Comparison of ENCODE assay signal across 9 cellular contexts in the genomic region with DNA sequence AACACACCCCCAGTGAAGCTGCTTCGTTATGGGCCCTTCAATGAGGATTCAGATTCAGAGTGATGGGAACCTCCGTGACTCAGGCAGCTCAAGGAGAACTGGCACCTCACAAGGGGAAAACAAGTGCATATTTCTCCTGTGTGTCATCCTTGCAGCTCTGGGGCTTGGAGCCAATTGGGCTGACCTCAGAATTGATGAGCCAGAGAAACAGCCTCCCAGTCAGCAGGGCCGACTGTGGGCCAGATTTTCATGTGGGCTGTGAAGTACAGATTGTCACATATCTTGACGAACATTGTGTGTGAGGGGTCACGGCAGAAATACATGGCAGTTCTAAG.
DNase-seq lines count a peak whose midpoint lies in the region; ATAC-seq, FAIRE-seq and TF ChIP-seq lines count a peak whose summit lies in the region.
"Had no signal": no experiment of that assay in that cellular context is flagged by ENCODE, and none has a peak within 500 bp of the region (broad histone marks: within the 10 kb centered on the region; RNA-seq: fewer than 3 reads in every experiment).

No MANE protein-coding gene starts in this region.

- peaks cover 19% of the 10 kb centered on the region for H3K4me1 ChIP-seq in Caco-2
- H3K4me1 ChIP-seq in pancreas: peaks cover 0 to 8% (median 3%) of the 10 kb centered on the region in 3 donors

- H3K4me1 Mint-ChIP-seq in Caco-2 (ENCODE audit: low read depth, unreplicated experiment): peaks cover 13% of the 10 kb centered on the region

- H3K27ac ChIP-seq in RWPE1: peak overlapping the region; percentile 63
- H3K27ac ChIP-seq in pancreas: no peak overlapping the region

- H3K27me3 ChIP-seq in Caco-2 (replicated peaks; ENCODE audit: control insufficient read depth, insufficient read depth, low read length): no peaks in the 10 kb centered on the region
- H3K27me3 ChIP-seq in pancreas: no peaks in the 10 kb centered on the region

- H3K4me3 ChIP-seq in Caco-2 (ENCODE audit: low read depth, low read length): no peak overlapping the region
- H3K4me3 ChIP-seq in fibroblast of the aortic adventitia (ENCODE audit: low read depth, low read length): no peak overlapping the region
- H3K4me3 ChIP-seq in pancreas: no peak overlapping the region

- FAIRE-seq in pancreas (lab: Jason Lieb, UNC): no peak

- no peaks in the 10 kb centered on the region for H3K36me3 ChIP-seq in Caco-2 (ENCODE audit: control insufficient read depth, insufficient read depth, low read length)
- H3K36me3 ChIP-seq in pancreas: no peaks in the 10 kb centered on the region

- no peak overlapping the region for H3K27ac Mint-ChIP-seq in Caco-2 (ENCODE audit: unreplicated experiment)

- H3K27me3 Mint-ChIP-seq in Caco-2 (ENCODE audit: insufficient read depth, unreplicated experiment): no peaks in the 10 kb centered on the region

- H3K36me3 Mint-ChIP-seq in Caco-2 (ENCODE audit: insufficient read depth, unreplicated experiment): no peaks in the 10 kb centered on the region

- H3K9me3 ChIP-seq in Caco-2: no peaks in the 10 kb centered on the region
- H3K9me3 ChIP-seq in pancreas: no peaks in the 10 kb centered on the region

- ATAC-seq in pancreas: peak; percentile 45 to 76 (median 52)
- ATAC-seq in HG02588 (IDR thresholded peaks at IDR 0.05; ENCODE audit: unreplicated experiment): no peak

- H3K9me3 Mint-ChIP-seq in Caco-2 (ENCODE audit: unreplicated experiment): no peaks in the 10 kb centered on the region

- intact Hi-C loops in Caco-2 (cut with micrococcal nuclease; ENCODE audit: unreplicated experiment): no loop called here
- intact Hi-C loops in pancreas (cut with DNase I): no loop called here

- CTCF ChIA-PET in Caco-2 (lab: Charles Lee): interaction anchor here (1.0 kb wide), 1 partner anchor 116 kb away, joined by 3 read pairs; no protein-coding TSS in a partner anchor
- CTCF ChIA-PET in RWPE1 (lab: Yijun Ruan, JAX): interaction anchor here (0.8 kb wide), 1 partner anchor 150 kb away, joined by 4 read pairs; no protein-coding TSS in a partner anchor

- DNase-seq in Caco-2 (peak; percentile 13 to 37), RWPE1 (ENCODE audit: low spot score) (peak; percentile 93), fibroblast of the aortic adventitia (ENCODE audit: low read depth) (peak; percentile 80), pancreas (peak in 4 of 6 donors; percentile 25 to 56 (median 44)), KG1 (lab: John Stamatoyannopoulos, UW) (no peak), midbrain (lab: John Stamatoyannopoulos, UW) (no peak), erythroblast (lab: John Stamatoyannopoulos, UW) (no peak)
- DNase-seq: activated CD4-positive, alpha-beta T cell treated with anti-CD3 and anti-CD28 coated beads for 4 hours had no signal

- POLR2A ChIA-PET in Caco-2 (lab: Charles Lee) (no interaction called here), RWPE1 (lab: Yijun Ruan, JAX; ENCODE audit: low non-redundant PET) (no interaction called here)

- WGBS in pancreas, 2 donors: 52 to 53% methylated on average over 5 of the region's 5 CpGs

- BruUV-seq in Caco-2 (replicated peaks; lab: Mats Ljungman, UMichigan): no TSS peak

- H3K4me3 Mint-ChIP-seq in Caco-2 (ENCODE audit: unreplicated experiment): no peak overlapping the region

- no peak for TF ChIP-seq POLR2A in erythroblast (IDR thresholded peaks at IDR 0.05; ENCODE audit: low read length)

- TF ChIP-seq CTCF in Caco-2 (IDR thresholded peaks at IDR 0.05; ENCODE audit: insufficient read depth in 1 of 2, low read depth in 1 of 2, low read length in 1 of 2, severe bottlenecking in 1 of 2, unreplicated experiment in 1 of 2) (no peak), RWPE1 (conservative IDR thresholded peaks at IDR 0.05; ENCODE audit: low read depth) (no peak), fibroblast of the aortic adventitia (IDR thresholded peaks at IDR 0.05; ENCODE audit: insufficient read depth, low read length) (no peak), pancreas (IDR thresholded peaks at IDR 0.05) (no peak)

Comparison
In these comparisons a context has a peak if more than half of its experiments do, and no peak if none do; other contexts are left out.
1. DNase-seq: peak in Caco-2 (2 of 2), RWPE1 (single experiment), fibroblast of the aortic adventitia (single experiment) and pancreas (4 of 6); none in KG1 (single experiment), midbrain (single experiment) and erythroblast (0 of 2).